Comparison of ENCODE assay signal across 16 cellular contexts in genomic region chr22:29477919-29478318, GRCh38. TPM values are rescaled to one million over a fixed set of nuclear protein-coding genes. Genes with fewer than 3 reads are reported as not detected.
DNase-seq lines count a peak whose midpoint lies in the region; ATAC-seq and TF ChIP-seq lines count a peak whose summit lies in the region.
"Had no signal": no experiment of that assay in that cellular context is flagged by ENCODE, and none has a peak within 500 bp of the region (broad histone marks: within the 10 kb centered on the region; RNA-seq: fewer than 3 reads in every experiment).

No MANE protein-coding gene starts in this region.

- no peaks in the 10 kb centered on the region for H3K79me2 ChIP-seq in mesendoderm (ENCODE audit: control insufficient read depth, insufficient read depth, low read length)

- no peak overlapping the region for H3K4ac ChIP-seq in mesendoderm (ENCODE audit: low read depth, low read length)

- H3K4me3 ChIP-seq in LNCaP clone FGC (ENCODE audit: low read depth, low read length), result peak overlapping the region; percentile 18; the same call in 1 of the 2 replicates
- no peak overlapping the region for H3K4me3 ChIP-seq in WERI-Rb-1 (ENCODE audit: low read depth, low read length)
- no peak overlapping the region for H3K4me3 ChIP-seq in mesendoderm (ENCODE audit: low read length)
- no peak overlapping the region for H3K4me3 ChIP-seq in CD8-positive, alpha-beta T cell (ENCODE audit: low read depth, low read length)
- no peak overlapping the region for H3K4me3 ChIP-seq in vagina
- H3K4me3 ChIP-seq: SK-N-MC had no signal

- no peak overlapping the region for H3K56ac ChIP-seq in mesendoderm (ENCODE audit: low read length)

- H3K9me3 Mint-ChIP-seq in CD8-positive, alpha-beta T cell, result no peaks in the 10 kb centered on the region

- H3K27me3 ChIP-seq in WERI-Rb-1 (ENCODE audit: insufficient read depth, low read depth, severe bottlenecking), result no peaks in the 10 kb centered on the region
- peaks cover 18% of the 10 kb centered on the region for H3K27me3 ChIP-seq in mesendoderm (ENCODE audit: insufficient read depth, low read length, poor library complexity)
- no peaks in the 10 kb centered on the region for H3K27me3 ChIP-seq in CD8-positive, alpha-beta T cell (ENCODE audit: insufficient read depth, low read length)
- peaks cover 14% of the 10 kb centered on the region for H3K27me3 ChIP-seq in vagina

- H3K23ac ChIP-seq in mesendoderm (ENCODE audit: low read length), result no peak overlapping the region

- intact Hi-C loops in CD8-positive, alpha-beta T cell (cut with DNase I, micrococcal nuclease), result no loop called here
- intact Hi-C loops in vagina (cut with DNase I), result no loop called here

- peaks cover 45% of the 10 kb centered on the region for H3K27me3 Mint-ChIP-seq in CD8-positive, alpha-beta T cell (ENCODE audit: low read depth)

- H3K79me1 ChIP-seq in mesendoderm (ENCODE audit: low read length), result no peaks in the 10 kb centered on the region

- POLR2A ChIA-PET in CD8-positive, alpha-beta T cell (lab: Charles Lee), result no interaction called here

- H3K4me3 Mint-ChIP-seq in CD8-positive, alpha-beta T cell, result no peak overlapping the region

- no peak overlapping the region for H2BK5ac ChIP-seq in mesendoderm (ENCODE audit: low read length)

- no peak overlapping the region for H4K8ac ChIP-seq in mesendoderm (ENCODE audit: low read depth, low read length)

- H2AK5ac ChIP-seq in mesendoderm (ENCODE audit: low read length), result no peak overlapping the region

- CTCF ChIA-PET in CD8-positive, alpha-beta T cell (lab: Charles Lee), result no interaction called here

- no peak overlapping the region for H3K18ac ChIP-seq in mesendoderm (ENCODE audit: low read length)

- no peaks in the 10 kb centered on the region for H3K4me1 ChIP-seq in mesendoderm (ENCODE audit: control insufficient read depth, low read depth, low read length)
- no peaks in the 10 kb centered on the region for H3K4me1 ChIP-seq in CD8-positive, alpha-beta T cell (ENCODE audit: insufficient read depth, low read length)
- H3K4me1 ChIP-seq in vagina, result peaks cover 16% of the 10 kb centered on the region

- H3K4me2 ChIP-seq in mesendoderm (ENCODE audit: low read length), result no peak overlapping the region

- TF ChIP-seq CTCF in LNCaP clone FGC (IDR thresholded peaks at IDR 0.05; ENCODE audit: control insufficient read depth, extremely low read depth, insufficient read depth) (no peak), WERI-Rb-1 (IDR thresholded peaks at IDR 0.05; ENCODE audit: low read depth, low read length) (no peak), vagina (IDR thresholded peaks at IDR 0.05) (no peak)
- TF ChIP-seq CTCF in CD8-positive, alpha-beta T cell (IDR thresholded peaks at IDR 0.05), result no peak

- no peak overlapping the region for H4K5ac ChIP-seq in mesendoderm (ENCODE audit: low read length)

- H2BK120ac ChIP-seq in mesendoderm (ENCODE audit: low read depth, low read length), result no peak overlapping the region

- H3K36me3 ChIP-seq in WERI-Rb-1 (no peaks in the 10 kb centered on the region), mesendoderm (ENCODE audit: control insufficient read depth, insufficient read depth, low read length) (no peaks in the 10 kb centered on the region), vagina (no peaks in the 10 kb centered on the region)
- H3K36me3 ChIP-seq in CD8-positive, alpha-beta T cell (ENCODE audit: insufficient read depth, low read length), result no peaks in the 10 kb centered on the region

- TF ChIP-seq POLR2A in vagina (IDR thresholded peaks at IDR 0.05), result no peak

- peaks cover 14% of the 10 kb centered on the region for H3K4me1 Mint-ChIP-seq in CD8-positive, alpha-beta T cell (ENCODE audit: low read depth)

- H2BK15ac ChIP-seq in mesendoderm (replicated peaks; ENCODE audit: low read depth), result no peak overlapping the region

- no CpG with 5 or more reads among the region's 4 CpGs for WGBS in mesendoderm (ENCODE audit: extremely low coverage, insufficient coverage, low lambda C conversion rate)

- no peak overlapping the region for H3K27ac Mint-ChIP-seq in CD8-positive, alpha-beta T cell
- H3K27ac Mint-ChIP-seq: activated naive CD4-positive, alpha-beta T cell treated with anti-CD3 and anti-CD28 coated beads, Interleukin-2, amount 50 U/mL, for 72 hours had no signal

- H3K36me3 Mint-ChIP-seq in CD8-positive, alpha-beta T cell, result no peaks in the 10 kb centered on the region

- DNase-seq in NCI-H1436 (lab: John Stamatoyannopoulos, UW) (peak; percentile 50), NCI-H1436 treated with DMSO at 0.1 percent for 48 hours (lab: John Stamatoyannopoulos, UW) (no peak), LNCaP clone FGC (ENCODE audit: low read depth) (no peak), WERI-Rb-1 (no peak), mesendoderm (peak; percentile 31), vagina (ENCODE audit: extremely low spot score in 2 of 2) (no peak)
- DNase-seq in activated CD4-positive, alpha-beta T cell treated with anti-CD3 and anti-CD28 coated beads for 48 hours, result no peak
- no peak for DNase-seq in CD8-positive, alpha-beta T cell
- DNase-seq: activated CD8-positive, alpha-beta memory T cell treated with anti-CD3 and anti-CD28 coated beads, Interleukin-2, amount 50 U/mL, for 4 hours; left cardiac atrium had no signal

- H3K27ac ChIP-seq in WERI-Rb-1 (0 out of 2 replicates have a peak overlapping the region, but pooled peaks have one; percentile 32), mesendoderm (ENCODE audit: low read depth, low read length) (no peak overlapping the region), vagina (no peak overlapping the region)
- no peak overlapping the region for H3K27ac ChIP-seq in CD8-positive, alpha-beta T cell (ENCODE audit: low read depth, low read length)
- H3K27ac ChIP-seq: SK-N-MC had no signal

- H3K9ac ChIP-seq in mesendoderm (ENCODE audit: low read length), result no peak overlapping the region

- H3K9me3 ChIP-seq in WERI-Rb-1 (ENCODE audit: severe bottlenecking), result no peaks in the 10 kb centered on the region
- no peaks in the 10 kb centered on the region for H3K9me3 ChIP-seq in CD8-positive, alpha-beta T cell (ENCODE audit: low read length)
- H3K9me3 ChIP-seq in vagina, result no peaks in the 10 kb centered on the region

- ATAC-seq in CD8-positive, alpha-beta T cell, result no peak

RNA-seq across cellular contexts. Expression of gene NEFH, which starts 2.1 kb away (rescaled TPM):
- 1.6 TPM for polyA plus RNA-seq in mesendoderm (2013, experiment 1 of 2)
- polyA plus RNA-seq in mesendoderm (2013, experiment 2 of 2), result 1.6 TPM
- total RNA-seq in CD8-positive, alpha-beta T cell, result under 1 TPM; 0.28 to 0.33 TPM
- total RNA-seq in vagina, result 4.2 TPM

RNA-seq across cellular contexts. Expression of gene RFPL1, which starts 39.5 kb away (rescaled TPM):
- polyA plus RNA-seq in mesendoderm (2013, experiment 1 of 2), result not detected
- not detected for polyA plus RNA-seq in mesendoderm (2013, experiment 2 of 2)
- total RNA-seq in CD8-positive, alpha-beta T cell, result not detected
- total RNA-seq in vagina, result not detected
- total RNA-seq: activated naive CD4-positive, alpha-beta T cell treated with anti-CD3 and anti-CD28 coated beads, Interleukin-2, amount 50 U/mL, for 72 hours; bronchial epithelial cell; Daoy; endothelial cell of umbilical vein; left cardiac atrium; renal cortical epithelial cell had no signal
- polyA plus RNA-seq: endothelial cell of umbilical vein had no signal

Comparison
In these comparisons a context has a peak if more than half of its experiments do, and no peak if none do; other contexts are left out.
1. DNase-seq: peak in NCI-H1436 (single experiment) and mesendoderm (single experiment); none in NCI-H1436 treated with DMSO at 0.1 percent for 48 hours (single experiment), LNCaP clone FGC (single experiment), WERI-Rb-1 (single experiment), activated CD4-positive, alpha-beta T cell treated with anti-CD3 and anti-CD28 coated beads for 48 hours (single experiment), CD8-positive, alpha-beta T cell (0 of 7) and vagina (0 of 2).